8 cellular contexts compared by ENCODE assay signal in the genomic region with DNA sequence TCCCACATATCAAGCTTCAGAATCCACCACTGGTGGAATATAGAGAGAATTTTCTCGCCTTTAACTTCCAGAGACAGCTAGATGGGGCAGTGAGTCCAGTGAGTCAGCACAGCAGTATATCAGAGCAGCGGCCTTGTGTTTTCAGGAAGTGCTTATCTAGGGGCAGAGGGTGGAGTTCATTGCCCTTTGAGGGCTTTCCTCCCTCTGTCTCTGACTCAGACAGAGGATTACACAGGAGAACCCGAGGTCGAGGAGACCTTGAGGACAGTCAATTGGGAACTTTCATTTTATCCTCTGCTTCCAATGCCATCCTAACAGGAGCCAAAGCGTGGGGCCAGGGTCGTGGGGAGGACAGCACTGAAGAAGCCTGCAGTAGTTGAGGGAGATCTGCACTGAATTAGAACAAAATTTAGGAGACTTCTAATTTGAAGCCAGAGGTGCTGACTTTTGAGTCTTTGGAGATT.
A peak's percentile ranks its signal among the peaks of the same experiment; 100 is the strongest.
DNase-seq lines count a peak whose midpoint lies in the region; ATAC-seq and TF ChIP-seq lines count a peak whose summit lies in the region.

No MANE protein-coding gene starts in this region.

- ATAC-seq in HG02642 (IDR thresholded peaks at IDR 0.05; ENCODE audit: poor library complexity, unreplicated experiment), result peak; percentile 45
- peak; percentile 81 to 90 (median 81) for ATAC-seq in natural killer cell

- peaks cover 39 to 44% of the 10 kb centered on the region in 2 donors for H3K4me1 Mint-ChIP-seq in natural killer cell

- peak; percentile 69 for DNase-seq in Daoy (ENCODE audit: low read depth)
- DNase-seq in OCI-M2 (lab: John Stamatoyannopoulos, UW; ENCODE audit: unreplicated experiment), result peak; percentile 26
- DNase-seq in central memory CD4-positive, alpha-beta T cell, result peak; percentile 16
- peak; percentile 17 for DNase-seq in natural killer cell
- DNase-seq in NCI-H510A (lab: John Stamatoyannopoulos, UW), result no peak
- no peak for DNase-seq in NCI-H2029 (lab: John Stamatoyannopoulos, UW)
- DNase-seq in NCI-H187 treated with DMSO at 0.1 percent for 48 hours (lab: John Stamatoyannopoulos, UW), result no peak

- H3K36me3 Mint-ChIP-seq in natural killer cell, result no peaks in the 10 kb centered on the region

- H3K27ac Mint-ChIP-seq in natural killer cell, result peak overlapping the region; percentile 93 to 94

- H3K9me3 Mint-ChIP-seq in natural killer cell, result no peaks in the 10 kb centered on the region

- no peak for TF ChIP-seq CTCF in natural killer cell (IDR thresholded peaks at IDR 0.05)

- H3K27me3 Mint-ChIP-seq in natural killer cell (ENCODE audit: low read depth in 2 of 2), result no peaks in the 10 kb centered on the region

- intact Hi-C loops in natural killer cell (cut with micrococcal nuclease), result loop anchor here (1.0 kb wide), 2 partner anchors 32 to 69 kb away; no protein-coding TSS in a partner anchor

- H3K4me3 Mint-ChIP-seq in natural killer cell, result peak overlapping the region; percentile 86

Comparison
In these comparisons a context has a peak if more than half of its experiments do, and no peak if none do; other contexts are left out.
1. DNase-seq: peak in Daoy (single experiment), OCI-M2 (single experiment), central memory CD4-positive, alpha-beta T cell (single experiment) and natural killer cell (single experiment); none in NCI-H510A (single experiment), NCI-H2029 (single experiment) and NCI-H187 treated with DMSO at 0.1 percent for 48 hours (single experiment).